Comparison of ENCODE assay signal across 29 cellular contexts in genomic region chr1:22828151-22828817, GRCh38.
DNase-seq lines count a peak whose midpoint lies in the region; ATAC-seq and TF ChIP-seq lines count a peak whose summit lies in the region.
"Had no signal": no experiment of that assay in that cellular context is flagged by ENCODE, and none has a peak within 500 bp of the region (broad histone marks: within the 10 kb centered on the region; RNA-seq: fewer than 3 reads in every experiment).

No MANE protein-coding gene starts in this region.

- peak overlapping the region; percentile 91 for H3K4me2 ChIP-seq in PC-9
- H3K4me2 ChIP-seq: BLaER1, smooth muscle cell had no signal

- POLR2A ChIA-PET in Caco-2 (lab: Charles Lee) (no interaction called here), PC-9 (lab: Charles Lee; ENCODE audit: unreplicated experiment) (no interaction called here)

- H3K4me3 ChIP-seq in Caco-2 (ENCODE audit: low read depth, low read length) (no peak overlapping the region), PC-9 (no peak overlapping the region), epithelial cell of esophagus (ENCODE audit: low read length) (no peak overlapping the region)
- H3K4me3 ChIP-seq: BLaER1, lung, smooth muscle cell, testis had no signal

- no peaks in the 10 kb centered on the region for H3K9me2 ChIP-seq in PC-9 (ENCODE audit: insufficient read depth)

- intact Hi-C loops in Caco-2 (cut with micrococcal nuclease; ENCODE audit: unreplicated experiment) = no loop called here
- intact Hi-C loops in PC-9 (cut with micrococcal nuclease; ENCODE audit: unreplicated experiment) = no loop called here

- peaks cover 25% of the 10 kb centered on the region for H3K4me1 Mint-ChIP-seq in Caco-2 (ENCODE audit: low read depth, unreplicated experiment)
- peaks cover 53% of the 10 kb centered on the region for H3K4me1 Mint-ChIP-seq in neural crest cell
- H3K4me1 Mint-ChIP-seq: immature natural killer cell had no signal

- H3K27me3 ChIP-seq in Caco-2 (replicated peaks; ENCODE audit: control insufficient read depth, insufficient read depth, low read length) (no peaks in the 10 kb centered on the region), PC-9 (ENCODE audit: insufficient read depth, low read depth) (no peaks in the 10 kb centered on the region)
- H3K27me3 ChIP-seq: BLaER1, brain microvascular endothelial cell, testis had no signal

- H3K9me3 ChIP-seq in Caco-2 = no peaks in the 10 kb centered on the region
- H3K9me3 ChIP-seq in PC-9 (ENCODE audit: insufficient read depth, low read depth) = no peaks in the 10 kb centered on the region
- H3K9me3 ChIP-seq: BLaER1, testis had no signal

- no peak overlapping the region for H2AFZ ChIP-seq in PC-9

- no peaks in the 10 kb centered on the region for H3K9me3 Mint-ChIP-seq in Caco-2 (ENCODE audit: unreplicated experiment)
- H3K9me3 Mint-ChIP-seq in neural crest cell = no peaks in the 10 kb centered on the region
- H3K9me3 Mint-ChIP-seq: activated CD4-positive, alpha-beta memory T cell treated with anti-CD3 and anti-CD28 coated beads for 36 hours; activated naive CD8-positive, alpha-beta T cell treated with anti-CD3 and anti-CD28 coated beads, Interleukin-2, amount 10 ng/mL, durations not matched to agents 7 days and 5 days; immature natural killer cell had no signal

- H3K4me3 Mint-ChIP-seq in Caco-2 (ENCODE audit: unreplicated experiment) (peak overlapping the region; percentile 52), neural crest cell (peak overlapping the region; percentile 4)
- H3K4me3 Mint-ChIP-seq: activated CD4-positive, alpha-beta memory T cell treated with anti-CD3 and anti-CD28 coated beads for 36 hours; activated naive CD8-positive, alpha-beta T cell treated with anti-CD3 and anti-CD28 coated beads, Interleukin-2, amount 10 ng/mL, durations not matched to agents 7 days and 5 days; immature natural killer cell had no signal

- no peak for ATAC-seq in GM21825 (IDR thresholded peaks at IDR 0.05; ENCODE audit: unreplicated experiment)
- ATAC-seq: activated CD4-positive, CD25-positive, alpha-beta regulatory T cell treated with anti-CD3 and anti-CD28 coated beads, Interleukin-2, amount 50 U/mL, for 24 hours had no signal

- CTCF ChIA-PET in Caco-2 (lab: Charles Lee) (no interaction called here), PC-9 (lab: Charles Lee) (no interaction called here)

- no peaks in the 10 kb centered on the region for H4K20me1 ChIP-seq in PC-9 (ENCODE audit: insufficient read depth)
- H4K20me1 ChIP-seq: BLaER1 had no signal

- no peaks in the 10 kb centered on the region for H3K27me3 Mint-ChIP-seq in Caco-2 (ENCODE audit: insufficient read depth, unreplicated experiment)
- no peaks in the 10 kb centered on the region for H3K27me3 Mint-ChIP-seq in neural crest cell (ENCODE audit: low read depth)

- H3F3A ChIP-seq in PC-9 (ENCODE audit: insufficient read depth, low read depth) = peaks cover 41% of the 10 kb centered on the region

- TF ChIP-seq CTCF in Caco-2 (IDR thresholded peaks at IDR 0.05; ENCODE audit: insufficient read depth in 1 of 2, low read depth in 1 of 2, low read length in 1 of 2, severe bottlenecking in 1 of 2, unreplicated experiment in 1 of 2) (no peak), PC-9 (conservative IDR thresholded peaks at IDR 0.05) (no peak), epithelial cell of esophagus (IDR thresholded peaks at IDR 0.05; ENCODE audit: insufficient read depth, low read depth, low read length, missing control alignments) (no peak), neural crest cell (conservative IDR thresholded peaks at IDR 0.05) (no peak)

- H3K79me2 ChIP-seq in PC-9 (ENCODE audit: low read depth) = no peaks in the 10 kb centered on the region

- H3K36me3 ChIP-seq in Caco-2 (ENCODE audit: control insufficient read depth, insufficient read depth, low read length) (no peaks in the 10 kb centered on the region; the same call in 1 of the 2 replicates), PC-9 (ENCODE audit: low read depth) (no peaks in the 10 kb centered on the region)
- H3K36me3 ChIP-seq: BLaER1, brain microvascular endothelial cell had no signal

- H3K27ac ChIP-seq in PC-9 = peak overlapping the region; percentile 93
- H3K27ac ChIP-seq: BLaER1, brain microvascular endothelial cell, testis had no signal

- H3K27ac Mint-ChIP-seq in Caco-2 (ENCODE audit: unreplicated experiment) (peak overlapping the region; percentile 87), neural crest cell (ENCODE audit: unreplicated experiment) (no peak overlapping the region)
- H3K27ac Mint-ChIP-seq: activated CD4-positive, alpha-beta memory T cell treated with anti-CD3 and anti-CD28 coated beads for 36 hours; activated naive CD8-positive, alpha-beta T cell treated with anti-CD3 and anti-CD28 coated beads, Interleukin-2, amount 10 ng/mL, durations not matched to agents 7 days and 5 days; immature natural killer cell had no signal

- H3K36me3 Mint-ChIP-seq in Caco-2 (ENCODE audit: insufficient read depth, unreplicated experiment) = peaks cover 7% of the 10 kb centered on the region
- H3K36me3 Mint-ChIP-seq in neural crest cell (ENCODE audit: low read depth) = no peaks in the 10 kb centered on the region
- H3K36me3 Mint-ChIP-seq: activated CD4-positive, alpha-beta memory T cell treated with anti-CD3 and anti-CD28 coated beads for 36 hours; activated naive CD8-positive, alpha-beta T cell treated with anti-CD3 and anti-CD28 coated beads, Interleukin-2, amount 10 ng/mL, durations not matched to agents 7 days and 5 days; immature natural killer cell had no signal

- no peak for DNase-seq in Caco-2
- no peak for DNase-seq in PC-9
- peak; percentile 19 for DNase-seq in epithelial cell of esophagus (ENCODE audit: low read depth)
- no peak for DNase-seq in neural crest cell (ENCODE audit: low read depth, low spot score)
- DNase-seq in activated T-cell treated with anti-CD3 and anti-CD28 coated beads, Interleukin-2, amount 50 U/mL, for 48 hours = no peak
- DNase-seq in stimulated activated CD4-positive, alpha-beta T cell treated with anti-CD3 and anti-CD28 coated beads, Interleukin-2, amount 100 ng/mL, for 48 hours = no peak
- DNase-seq in KG1 (lab: John Stamatoyannopoulos, UW) = no peak
- DNase-seq: ACHN; activated CD4-positive, alpha-beta memory T cell treated with anti-CD3 and anti-CD28 coated beads for 36 hours; activated CD8-positive, alpha-beta memory T cell treated with anti-CD3 and anti-CD28 coated beads, Interleukin-2, amount 50 U/mL, for 48 hours; activated effector memory CD4-positive, alpha-beta T cell treated with Interleukin-2 at 50 U/mL for 16 hours; activated naive CD8-positive, alpha-beta T cell treated with anti-CD3 and anti-CD28 coated beads, Interleukin-2, amount 10 ng/mL, durations not matched to agents 7 days and 5 days; brain microvascular endothelial cell; DND-41; effector CD8-positive, alpha-beta T cell; hippocampal formation; immature natural killer cell; NCI-H1092 treated with DMSO at 0.1 percent for 48 hours; NCI-H187 treated with DMSO at 0.1 percent for 48 hours; NCI-H69; stimulated activated CD4-positive, alpha-beta T cell treated with anti-CD3 and anti-CD28 coated beads, Interleukin-4, amount 100 ng/mL, for 1 hour; stimulated activated naive CD4-positive, alpha-beta T cell; T1000 had no signal

- H3K4me1 ChIP-seq in Caco-2 (peaks cover 43% of the 10 kb centered on the region), PC-9 (replicated peaks; ENCODE audit: insufficient read depth) (peaks cover 86% of the 10 kb centered on the region)
- H3K4me1 ChIP-seq: BLaER1 had no signal

- BruUV-seq in Caco-2 (replicated peaks; lab: Mats Ljungman, UMichigan) (no TSS peak), PC-9 (replicated peaks; lab: Mats Ljungman, UMichigan) (no TSS peak)
